Comparison of ENCODE assay signal across 8 cellular contexts in genomic region chr4:162163892-162164759, GRCh38. TPM values are rescaled to one million over a fixed set of nuclear protein-coding genes. Genes with fewer than 3 reads are reported as not detected.
DNase-seq lines count a peak whose midpoint lies in the region; ATAC-seq, FAIRE-seq and TF ChIP-seq lines count a peak whose summit lies in the region.

TSS of gene FSTL5 (minus strand) at chr4:162164000. CDS start at chr4:162111396, 52,604 bp downstream.

- no peaks in the 10 kb centered on the region for H3K79me2 ChIP-seq in GM12878 (ENCODE audit: control insufficient read depth, insufficient read depth, low read length)

- no peak for TF ChIP-seq RAD21 in GM12878 (IDR thresholded peaks at IDR 0.05; ENCODE audit: insufficient read depth, low read depth, low read length)

- ATAC-seq in HG03280 (IDR thresholded peaks at IDR 0.05; ENCODE audit: unreplicated experiment), result peak; percentile 82
- peak; percentile 80 for ATAC-seq in GM12878
- ATAC-seq in gastroesophageal sphincter, result no peak

- H3K27me3 ChIP-seq in GM12878 (replicated peaks in 1 of 2; ENCODE audit: control insufficient read depth in 2 of 2, insufficient read depth in 2 of 2, low read length in 1 of 2) (no peaks in the 10 kb centered on the region), iPS-15b (ENCODE audit: control insufficient read depth, insufficient read depth, low read length) (peaks cover 5% of the 10 kb centered on the region), sigmoid colon (peaks cover 0 to 6% (median 2%) of the 10 kb centered on the region in 3 donors), gastroesophageal sphincter (peaks cover 24% of the 10 kb centered on the region)

- no peaks in the 10 kb centered on the region for H3K36me3 ChIP-seq in GM12878 (ENCODE audit: control insufficient read depth in 2 of 2, insufficient read depth in 2 of 2, low read length in 1 of 2)
- H3K36me3 ChIP-seq in iPS-15b (ENCODE audit: control insufficient read depth, insufficient read depth, low read length), result no peaks in the 10 kb centered on the region
- H3K36me3 ChIP-seq in sigmoid colon, result no peaks in the 10 kb centered on the region
- no peaks in the 10 kb centered on the region for H3K36me3 ChIP-seq in gastroesophageal sphincter

- peaks cover 0 to 2% (median 0%) of the 10 kb centered on the region in 7 donors for H3K9me3 Mint-ChIP-seq in CD14-positive monocyte

- H2AFZ ChIP-seq in GM12878 (ENCODE audit: control insufficient read depth, low read depth, low read length), result 0 out of 2 replicates have a peak within 1 kb of the TSS, but pooled peaks have one; percentile 17

- BruUV-seq in GM12878 (replicated peaks; lab: Mats Ljungman, UMichigan), result no TSS peak

- RAD21 ChIA-PET in GM12878 (lab: Charles Lee; ENCODE audit: unreplicated experiment), result no interaction called here

- H3K27ac ChIP-seq in GM12878 (ENCODE audit: control insufficient read depth, insufficient read depth) (no peak within 1 kb of the TSS), sigmoid colon (no peak within 1 kb of the TSS), gastroesophageal sphincter (no peak within 1 kb of the TSS)

- no peak within 1 kb of the TSS for H3K27ac Mint-ChIP-seq in CD14-positive monocyte

- peak within 1 kb of the TSS; percentile 16; the same call in 1 of the 2 replicates for H3K4me3 ChIP-seq in GM12878
- H3K4me3 ChIP-seq in iPS-15b (ENCODE audit: low read depth, low read length), result peak within 1 kb of the TSS; percentile 89
- H3K4me3 ChIP-seq in sigmoid colon, result peak within 1 kb of the TSS; percentile 6 to 44 (median 40)
- peak within 1 kb of the TSS in 1 of 2 donors; percentile 47 for H3K4me3 ChIP-seq in gastroesophageal sphincter

- no peak for TF ChIP-seq CTCF in CD14-positive monocyte (IDR thresholded peaks at IDR 0.05)
- no peak for TF ChIP-seq CTCF in GM12878 (IDR thresholded peaks at IDR 0.05 in 2 of 3, conservative IDR thresholded peaks at IDR 0.05 in 1 of 3; ENCODE audit: control insufficient read depth in 2 of 3, extremely low read depth in 1 of 3, insufficient read depth in 1 of 3, low read depth in 3 of 3, low read length in 3 of 3)
- no peak for TF ChIP-seq CTCF in sigmoid colon (IDR thresholded peaks at IDR 0.05)
- TF ChIP-seq CTCF in gastroesophageal sphincter (IDR thresholded peaks at IDR 0.05), result no peak

- H3K4me2 ChIP-seq in GM12878 (ENCODE audit: control insufficient read depth, insufficient read depth), result peak within 1 kb of the TSS; percentile 68

- peaks cover 11 to 18% (median 16%) of the 10 kb centered on the region in 3 donors for H3K27me3 Mint-ChIP-seq in CD14-positive monocyte (ENCODE audit: low read depth in 3 of 3)

- H3K4me1 ChIP-seq in GM12878 (ENCODE audit: control insufficient read depth, insufficient read depth, low read length), result no peaks in the 10 kb centered on the region; the same call in 1 of the 2 replicates
- H3K4me1 ChIP-seq in iPS-15b (ENCODE audit: control insufficient read depth, insufficient read depth, low read length), result no peaks in the 10 kb centered on the region
- H3K4me1 ChIP-seq in sigmoid colon, result peaks cover 0 to 14% (median 11%) of the 10 kb centered on the region in 4 donors
- peaks cover 0 to 14% (median 0%) of the 10 kb centered on the region in 3 donors for H3K4me1 ChIP-seq in gastroesophageal sphincter

- peaks cover 6% of the 10 kb centered on the region for H3K4me1 Mint-ChIP-seq in CD14-positive monocyte

- no peak within 1 kb of the TSS for H3K9ac ChIP-seq in GM12878 (ENCODE audit: control insufficient read depth, insufficient read depth, low read length)
- no peak within 1 kb of the TSS for H3K9ac ChIP-seq in iPS-15b (ENCODE audit: low read depth, low read length)

- peak within 1 kb of the TSS; percentile 24 to 80 for H3K4me3 Mint-ChIP-seq in CD14-positive monocyte

- in situ Hi-C loops in GM12878 (cut with MboI), result no loop called here

- TF ChIP-seq EP300 in GM12878 (IDR thresholded peaks at IDR 0.05; ENCODE audit: borderline replicate concordance in 1 of 2, control insufficient read depth in 1 of 2, low read depth in 2 of 2, low read length in 2 of 2), result no peak
- no peak for TF ChIP-seq EP300 in sigmoid colon (IDR thresholded peaks at IDR 0.05)
- TF ChIP-seq EP300 in gastroesophageal sphincter (IDR thresholded peaks at IDR 0.05), result no peak

- H3K9me3 ChIP-seq in GM12878 (replicated peaks; ENCODE audit: control insufficient read depth, insufficient read depth, low read length) (no peaks in the 10 kb centered on the region), iPS-15b (ENCODE audit: control insufficient read depth, insufficient read depth, low read length) (no peaks in the 10 kb centered on the region), sigmoid colon (no peaks in the 10 kb centered on the region), gastroesophageal sphincter (no peaks in the 10 kb centered on the region)

- no peaks in the 10 kb centered on the region for H4K20me1 ChIP-seq in GM12878 (ENCODE audit: control insufficient read depth, insufficient read depth)

- SMC1A ChIA-PET in GM12878 (lab: Charles Lee; ENCODE audit: uncharacterized antibody, unreplicated experiment), result interaction anchor here (0.6 kb wide), 1 partner anchor 85 kb away, joined by 3 read pairs; no protein-coding TSS in a partner anchor

- WGBS in GM12878 (ENCODE audit: insufficient coverage, insufficient replicate concordance, low lambda C conversion rate, missing lambda C conversion rate), result 26% methylated on average over 37 of the region's 39 CpGs
- WGBS in sigmoid colon, 2 donors, result 3% methylated on average over 39 of the region's 39 CpGs
- WGBS in gastroesophageal sphincter (ENCODE audit: low coverage in 1 of 2), 2 donors, result 2 to 5% methylated on average over 12 to 25 of the region's 39 CpGs

- no peaks in the 10 kb centered on the region for H3K36me3 Mint-ChIP-seq in CD14-positive monocyte

- CTCF ChIA-PET in GM12878 (lab: Yijun Ruan, JAX), result interaction anchor here (0.7 kb wide), 2 partner anchors 9 to 130 kb away, joined by 3 to 4 read pairs; no protein-coding TSS in a partner anchor

- POLR2A ChIA-PET in GM12878 (lab: Charles Lee), result no interaction called here

- no peak for TF ChIP-seq POLR2A in GM12878 (IDR thresholded peaks at IDR 0.05; ENCODE audit: low read depth, low read length)
- TF ChIP-seq POLR2A in sigmoid colon (IDR thresholded peaks at IDR 0.05), result no peak
- TF ChIP-seq POLR2A in gastroesophageal sphincter (IDR thresholded peaks at IDR 0.05), result no peak

- no peak for DNase-seq in CD14-positive monocyte (ENCODE audit: low spot score)
- peak; percentile 1 for DNase-seq in GM19239 (ENCODE audit: insufficient read length, low spot score)
- DNase-seq in RPMI7951 (ENCODE audit: low read depth), result peak; percentile 34
- DNase-seq in GM12878 (ENCODE audit: low read depth, low spot score), result no peak
- peak; percentile 62 for DNase-seq in sigmoid colon

- FAIRE-seq in GM19239 (lab: Jason Lieb, UNC) (no peak), GM12878 (lab: Jason Lieb, UNC) (no peak)

- intact Hi-C loops in CD14-positive monocyte (cut with micrococcal nuclease) (no loop called here), GM12878 (cut with micrococcal nuclease; ENCODE audit: unreplicated experiment) (loop anchor here (10.0 kb wide), 2 partner anchors 599 to 839 kb away; no protein-coding TSS in a partner anchor), sigmoid colon (cut with DNase I) (no loop called here)

TF ChIP-seq in GM12878, 131 proteins besides CTCF, POLR2A, EP300 and RAD21 (continues in another document):
- no peak for TF ChIP-seq NRF1 (conservative IDR thresholded peaks at IDR 0.05; ENCODE audit: low read depth, low read length)
- TF ChIP-seq CBX5 (IDR thresholded peaks at IDR 0.05; ENCODE audit: low read depth), result no peak
- TF ChIP-seq SUZ12 (IDR thresholded peaks at IDR 0.05; ENCODE audit: unreplicated experiment), result no peak
- TF ChIP-seq PKNOX1 (IDR thresholded peaks at IDR 0.05), result peak; percentile 92

RNA-seq across cellular contexts. Expression of gene FSTL5, which starts in this region (rescaled TPM):
- polyA plus RNA-seq in CD14-positive monocyte, result not detected
- 13.2 and 16.3 TPM in 2 replicates for total RNA-seq in RPMI7951 (2014; rRNA removed; shearing (Covaris generic))
- 0.23 TPM in 1 of 2 replicates, not detected in the other for total RNA-seq in GM12878 (2013; cell fraction: nucleolus; rRNA removed)
- total RNA-seq in GM12878 (2014; rRNA removed), result 0.06 and 0.44 TPM in 2 replicates
- 0.09 TPM in 2 replicates for total RNA-seq in GM12878 (2014; rRNA removed; fragmentation: Illumina TruSeq; extraction: Trizol)
- 0.28 TPM in 1 of 2 replicates, not detected in the other for total RNA-seq in GM12878 (2021)
- not detected for polyA plus RNA-seq in GM12878 (2011; ENCODE audit: low read depth)
- polyA plus RNA-seq in GM12878 (2011; rRNA removed), result 2.4 and 3.2 TPM in 2 replicates
- 0.80 and 0.93 TPM in 2 replicates for polyA plus RNA-seq in GM12878 (2011; cell fraction: cytosol; rRNA removed)
- polyA plus RNA-seq in GM12878 (2011; cell fraction: nucleus; rRNA removed), result 0.92 and 1.2 TPM in 2 replicates
- not detected in 2 replicates for polyA plus RNA-seq in GM12878 (2012)
- 0.14 TPM in 1 of 2 replicates, not detected in the other for polyA plus RNA-seq in GM12878 (2014; fragmentation: Illumina TruSeq; extraction: Trizol)
- polyA plus RNA-seq in GM12878 (2014; fragmentation: Nextera tagmentation; extraction: Ambion mirVana), result under 1 TPM in 1 of 2 experiments, not detected in 1; 0.04 TPM
- polyA plus RNA-seq in GM12878 (2014; rRNA removed), result 0.06 TPM in 1 of 2 replicates, not detected in the other
- polyA plus RNA-seq in GM12878 (2016; fragmentation: Nextera tagmentation; extraction: Ambion mirVana), result not detected
- 5.2 and 6.3 TPM in 2 replicates for polyA minus RNA-seq in GM12878 (2011; rRNA and poly(A)+ RNA removed)
- polyA minus RNA-seq in GM12878 (2011; cell fraction: cytosol; rRNA and poly(A)+ RNA removed), result 2.0 and 3.1 TPM in 2 replicates
- polyA minus RNA-seq in GM12878 (2011; cell fraction: nucleus; rRNA and poly(A)+ RNA removed), result 7.0 and 12.1 TPM in 2 replicates
- 1 to 10 TPM in 2 of 4 donors, under 1 TPM in 2; 0.55 to 1.8 (median 1.0) TPM for total RNA-seq in sigmoid colon
- polyA plus RNA-seq in sigmoid colon, result under 1 TPM in 1 of 3 donors, not detected in 2; 0.42 TPM
- under 1 TPM in 2 of 4 donors, not detected in 2; 0.27 to 0.57 TPM for total RNA-seq in gastroesophageal sphincter

Comparison
In these comparisons a context has a peak if more than half of its experiments do, and no peak if none do; other contexts are left out.
1. DNase-seq: peak in GM19239 (single experiment), RPMI7951 (single experiment) and sigmoid colon (single experiment); none in CD14-positive monocyte (single experiment) and GM12878 (single experiment).